In genomic region chr3:52769786-52770445, GRCh38 we compare ENCODE assay signal across 1 cellular context.
TF ChIP-seq lines count a peak whose summit lies in the region.

No MANE protein-coding gene starts in this region.

TF ChIP-seq in K562, 482 proteins besides CTCF, POLR2A, EP300 and RAD21:
- no peak for TF ChIP-seq SNIP1 (IDR thresholded peaks at IDR 0.05; ENCODE audit: low read depth)
- TF ChIP-seq OTX1 (CRISPR knock-in tag; IDR thresholded peaks at IDR 0.05): no peak
- no peak for TF ChIP-seq NCOR1 (IDR thresholded peaks at IDR 0.05)
- TF ChIP-seq SIN3A (IDR thresholded peaks at IDR 0.05; ENCODE audit: borderline replicate concordance in 2 of 2, control insufficient read depth in 1 of 2, low read depth in 2 of 2, low read length in 2 of 2): 0 out of 4 replicates have a peak, but pooled peaks of 1 of the 2 experiments have one; percentile 21
- TF ChIP-seq FOXA3 (CRISPR knock-in tag; conservative IDR thresholded peaks at IDR 0.05 in 1 of 2, IDR thresholded peaks at IDR 0.05 in 1 of 2): no peak
- no peak for TF ChIP-seq SAFB2 (IDR thresholded peaks at IDR 0.05; ENCODE audit: borderline replicate concordance, low read depth, low read length, severe bottlenecking)
- TF ChIP-seq BMI1 (IDR thresholded peaks at IDR 0.05; ENCODE audit: low read length): no peak
